Comparison of ENCODE assay signal across 11 cellular contexts in the genomic region with DNA sequence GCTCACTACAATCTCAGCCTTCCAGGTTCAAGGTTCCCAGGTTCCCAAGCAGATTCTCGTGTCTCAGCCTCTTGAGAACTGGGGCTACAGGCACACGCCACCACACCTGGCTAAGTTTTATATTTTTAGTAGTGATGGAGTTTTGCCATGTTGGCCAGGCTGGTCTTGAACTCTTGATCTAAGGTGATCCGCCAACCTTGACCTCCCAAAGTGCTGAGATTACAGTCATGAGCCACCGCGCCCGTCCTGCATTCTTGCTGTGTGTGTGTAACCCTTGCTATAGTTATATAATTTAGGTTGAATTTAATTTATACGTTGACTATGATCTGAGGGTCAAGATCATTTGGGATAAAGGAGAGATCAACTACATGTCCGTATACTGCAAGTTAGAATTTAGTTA. TPM values are rescaled to one million over a fixed set of nuclear protein-coding genes. Genes with fewer than 3 reads are reported as not detected.
DNase-seq lines count a peak whose midpoint lies in the region; ATAC-seq and TF ChIP-seq lines count a peak whose summit lies in the region.
"Had no signal": no experiment of that assay in that cellular context is flagged by ENCODE, and none has a peak within 500 bp of the region (broad histone marks: within the 10 kb centered on the region; RNA-seq: fewer than 3 reads in every experiment).

No MANE protein-coding gene starts in this region.

- peaks cover 10 to 30% (median 23%) of the 10 kb centered on the region in 4 donors for H3K4me1 ChIP-seq in stomach

- peak overlapping the region; percentile 56 for H3K4me3 Mint-ChIP-seq in activated naive CD4-positive, alpha-beta T cell treated with anti-CD3 and anti-CD28 coated beads, Interleukin-2, amount 10 ng/mL, durations not matched to agents 7 days and 5 days
- H3K4me3 Mint-ChIP-seq in WTC11: peak overlapping the region; percentile 59; the same call in 1 of the 2 replicates
- H3K4me3 Mint-ChIP-seq in immature natural killer cell: peak overlapping the region; percentile 49 to 79 (median 70)
- no peak overlapping the region for H3K4me3 Mint-ChIP-seq in progenitor cell of endocrine pancreas (ENCODE audit: low read depth)

- no peaks in the 10 kb centered on the region for H3K9me3 Mint-ChIP-seq in activated naive CD4-positive, alpha-beta T cell treated with anti-CD3 and anti-CD28 coated beads, Interleukin-2, amount 10 ng/mL, durations not matched to agents 7 days and 5 days
- H3K9me3 Mint-ChIP-seq in WTC11 (no peaks in the 10 kb centered on the region), immature natural killer cell (peaks cover 0 to 1% (median 0%) of the 10 kb centered on the region in 6 donors), progenitor cell of endocrine pancreas (ENCODE audit: low read depth) (no peaks in the 10 kb centered on the region)

- no peak overlapping the region for H3K27ac Mint-ChIP-seq in activated naive CD4-positive, alpha-beta T cell treated with anti-CD3 and anti-CD28 coated beads, Interleukin-2, amount 10 ng/mL, durations not matched to agents 7 days and 5 days
- H3K27ac Mint-ChIP-seq in WTC11: no peak overlapping the region
- no peak overlapping the region for H3K27ac Mint-ChIP-seq in immature natural killer cell
- H3K27ac Mint-ChIP-seq in progenitor cell of endocrine pancreas: no peak overlapping the region

- H3K4me1 Mint-ChIP-seq in activated naive CD4-positive, alpha-beta T cell treated with anti-CD3 and anti-CD28 coated beads, Interleukin-2, amount 10 ng/mL, durations not matched to agents 7 days and 5 days: peaks cover 21% of the 10 kb centered on the region
- H3K4me1 Mint-ChIP-seq in WTC11 (peaks cover 27% of the 10 kb centered on the region), immature natural killer cell (peaks cover 12 to 19% of the 10 kb centered on the region in 2 donors), progenitor cell of endocrine pancreas (ENCODE audit: low read depth) (peaks cover 3% of the 10 kb centered on the region)

- peaks cover 85% of the 10 kb centered on the region for H3K27me3 Mint-ChIP-seq in activated naive CD4-positive, alpha-beta T cell treated with anti-CD3 and anti-CD28 coated beads, Interleukin-2, amount 10 ng/mL, durations not matched to agents 7 days and 5 days
- H3K27me3 Mint-ChIP-seq in WTC11 (ENCODE audit: low read depth): peaks cover 41% of the 10 kb centered on the region
- peaks cover 12 to 32% (median 19%) of the 10 kb centered on the region in 3 donors for H3K27me3 Mint-ChIP-seq in immature natural killer cell (ENCODE audit: low read depth in 3 of 3)
- H3K27me3 Mint-ChIP-seq in progenitor cell of endocrine pancreas: peaks cover 58% of the 10 kb centered on the region

- H3K27ac ChIP-seq in stomach: peak overlapping the region in 3 of 5 donors; percentile 55 to 74 (median 66)

- POLR2A ChIA-PET in WTC11 (lab: Charles Lee): no interaction called here

- intact Hi-C loops in stomach (cut with DNase I; ENCODE audit: low total_unique reads): loop anchor here (5.0 kb wide), 1 partner anchor 169 kb away; no protein-coding TSS in a partner anchor

- no peaks in the 10 kb centered on the region for H3K36me3 Mint-ChIP-seq in activated naive CD4-positive, alpha-beta T cell treated with anti-CD3 and anti-CD28 coated beads, Interleukin-2, amount 10 ng/mL, durations not matched to agents 7 days and 5 days
- no peaks in the 10 kb centered on the region for H3K36me3 Mint-ChIP-seq in WTC11
- H3K36me3 Mint-ChIP-seq in immature natural killer cell: no peaks in the 10 kb centered on the region
- H3K36me3 Mint-ChIP-seq in progenitor cell of endocrine pancreas (ENCODE audit: insufficient read depth): no peaks in the 10 kb centered on the region

- no peaks in the 10 kb centered on the region for H3K36me3 ChIP-seq in stomach
- H3K36me3 ChIP-seq: right atrium auricular region had no signal

- peaks cover 11 to 52% (median 30%) of the 10 kb centered on the region in 3 donors for H3K27me3 ChIP-seq in stomach

- TF ChIP-seq POLR2A in stomach (IDR thresholded peaks at IDR 0.05): no peak

- no peak for ATAC-seq in WTC11
- no peak for ATAC-seq in HG02870 (IDR thresholded peaks at IDR 0.05; ENCODE audit: unreplicated experiment)
- no peak for ATAC-seq in omental fat pad (ENCODE audit: low FRiP score)

- TF ChIP-seq CTCF in WTC11 (IDR thresholded peaks at IDR 0.05) (no peak), stomach (IDR thresholded peaks at IDR 0.05) (no peak), progenitor cell of endocrine pancreas (IDR thresholded peaks at IDR 0.05; ENCODE audit: unreplicated experiment) (no peak), omental fat pad (IDR thresholded peaks at IDR 0.05) (no peak)

- peak overlapping the region in 2 of 4 donors; percentile 29 to 42 for H3K4me3 ChIP-seq in stomach

- CTCF ChIA-PET in activated naive CD4-positive, alpha-beta T cell treated with anti-CD3 and anti-CD28 coated beads, Interleukin-2, amount 10 ng/mL, durations not matched to agents 7 days and 5 days (lab: Charles Lee): interaction anchor here (1.4 to 7.8 kb wide), 5 partner anchors 41 to 192 kb away, joined by 4 to 76 read pairs (median 9); partner anchors contain the start of genes SIAE and SPA17
- CTCF ChIA-PET in WTC11 (lab: Charles Lee): interaction anchor here (0.7 to 5.1 kb wide), 22 partner anchors 26 to 430 kb away, joined by 3 to 66 read pairs (median 6); partner anchors contain the start of genes CCDC15, ESAM, MSANTD2 and ROBO3

- 79 to 87% (median 80%) methylated on average over 8 of the region's 8 CpGs for WGBS in stomach, 5 donors

- DNase-seq in activated naive CD4-positive, alpha-beta T cell treated with anti-CD3 and anti-CD28 coated beads, Interleukin-2, amount 10 ng/mL, durations not matched to agents 7 days and 5 days: no peak
- DNase-seq in activated naive CD4-positive, alpha-beta T cell treated with Interleukin-2 at 50 U/mL for 16 hours: no peak
- DNase-seq in WTC11 (ENCODE audit: low spot score) (no peak), immature natural killer cell (no peak), stomach (no peak), progenitor cell of endocrine pancreas (ENCODE audit: low spot score, unreplicated experiment) (no peak), omental fat pad (ENCODE audit: low spot score) (no peak)
- DNase-seq: GDM1, NCI-H345 had no signal

- H3K9me3 ChIP-seq in stomach: no peaks in the 10 kb centered on the region
- H3K9me3 ChIP-seq: right atrium auricular region had no signal

- no peak for TF ChIP-seq EP300 in stomach (IDR thresholded peaks at IDR 0.05)

TF ChIP-seq in WTC11, 78 proteins besides CTCF, POLR2A, EP300 and RAD21 (continues in another document):
- TF ChIP-seq NR1H2 (CRISPR knock-in tag; IDR thresholded peaks at IDR 0.05) (no peak), TP53 (CRISPR knock-in tag; IDR thresholded peaks at IDR 0.05) (no peak), FOXJ3 (CRISPR knock-in tag; IDR thresholded peaks at IDR 0.05; ENCODE audit: borderline replicate concordance) (no peak), NFE2L1 (CRISPR knock-in tag; IDR thresholded peaks at IDR 0.05) (no peak), ZSCAN18 (CRISPR knock-in tag; IDR thresholded peaks at IDR 0.05) (no peak), FOXP1 (CRISPR knock-in tag; IDR thresholded peaks at IDR 0.05; ENCODE audit: borderline replicate concordance) (no peak), ATF6 (CRISPR knock-in tag; IDR thresholded peaks at IDR 0.05) (no peak)

RNA-seq across cellular contexts. Expression of gene ROBO3, which starts 29.3 kb away (rescaled TPM):
- total RNA-seq in WTC11 (2021): 21.3 to 27.5 TPM (median 25.3 TPM) in 3 replicates
- 1 to 10 TPM; 2.5 to 3.4 (median 2.8) TPM for polyA plus RNA-seq in immature natural killer cell
- 10 to 100 TPM in 2 of 5 donors, 1 to 10 TPM in 2, not detected in 1; 1.7 to 39.1 (median 14.8) TPM for total RNA-seq in stomach
- 10 to 100 TPM in 1 of 3 donors, 1 to 10 TPM in 2; 2.4 to 14.2 (median 4.8) TPM for polyA plus RNA-seq in stomach
- 9.9 and 10.2 TPM in 2 replicates for total RNA-seq in progenitor cell of endocrine pancreas
- total RNA-seq in omental fat pad: 10 to 100 TPM; 24.5 to 71.5 (median 27.9) TPM

RNA-seq across cellular contexts. Expression of gene MSANTD2, which starts 35.7 kb away (rescaled TPM):
- total RNA-seq in WTC11 (2021) (16.5 to 17.5 TPM (median 16.8 TPM) in 3 replicates), stomach (10 to 100 TPM in 3 of 5 donors, 1 to 10 TPM in 2; 3.2 to 40.2 (median 20.9) TPM), progenitor cell of endocrine pancreas (33.9 and 41.6 TPM in 2 replicates), omental fat pad (10 to 100 TPM; 12.9 to 27.1 (median 16.2) TPM)
- polyA plus RNA-seq in immature natural killer cell (1 to 10 TPM; 2.8 to 7.2 (median 5.7) TPM), stomach (10 to 100 TPM in 1 of 3 donors, 1 to 10 TPM in 2; 2.8 to 11.3 (median 3.1) TPM)
